ENCODE assay signal across 29 cellular contexts in the genomic region with DNA sequence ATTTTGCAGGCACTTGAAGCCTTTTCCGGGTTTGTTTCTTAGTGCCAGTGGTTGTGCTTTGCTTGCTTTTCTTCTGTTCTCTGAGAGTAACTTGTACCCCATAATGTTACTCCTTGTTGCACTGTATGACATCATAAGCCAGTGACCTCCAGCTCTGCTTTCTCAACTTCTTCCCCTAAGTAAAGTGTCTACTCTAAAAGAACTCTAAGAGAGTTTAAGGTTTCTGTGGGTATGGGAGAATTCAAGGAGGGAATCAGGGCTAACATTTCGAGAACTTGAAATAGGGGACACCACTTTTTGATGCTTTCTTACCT.
DNase-seq lines count a peak whose midpoint lies in the region; TF ChIP-seq lines count a peak whose summit lies in the region.
"Had no signal": no experiment of that assay in that cellular context is flagged by ENCODE, and none has a peak within 500 bp of the region (broad histone marks: within the 10 kb centered on the region; RNA-seq: fewer than 3 reads in every experiment).

No MANE protein-coding gene starts in this region.

- H3K4me1 ChIP-seq in esophagus squamous epithelium (peaks cover 5 to 38% (median 18%) of the 10 kb centered on the region in 3 donors), mucosa of rectum (ENCODE audit: control insufficient read depth in 2 of 2, insufficient read depth in 2 of 2, low read length in 2 of 2) (peaks cover 2 to 7% of the 10 kb centered on the region in 2 donors), SJCRH30 (no peaks in the 10 kb centered on the region)
- H3K4me1 ChIP-seq: SJSA1, thyroid gland had no signal

- intact Hi-C loops in esophagus squamous epithelium (cut with DNase I) = no loop called here

- TF ChIP-seq CTCF in VCaP (conservative IDR thresholded peaks at IDR 0.05) (no peak), esophagus squamous epithelium (IDR thresholded peaks at IDR 0.05) (no peak)

- no peak for TF ChIP-seq POLR2A in esophagus squamous epithelium (IDR thresholded peaks at IDR 0.05)

- no peak overlapping the region for H3K9ac ChIP-seq in mucosa of rectum (ENCODE audit: low read depth in 1 of 2, low read length in 2 of 2)
- H3K9ac ChIP-seq: parathyroid adenoma had no signal

- H3K9me3 ChIP-seq in esophagus squamous epithelium (no peaks in the 10 kb centered on the region), mucosa of rectum (ENCODE audit: control insufficient read depth in 2 of 2, low read length in 2 of 2) (no peaks in the 10 kb centered on the region), SJCRH30 (replicated peaks) (no peaks in the 10 kb centered on the region)
- H3K9me3 ChIP-seq: SJSA1, thyroid gland had no signal

- WGBS in esophagus squamous epithelium, 2 donors = 57 to 64% methylated on average over 2 of the region's 2 CpGs

- H3K36me3 ChIP-seq in esophagus squamous epithelium (peaks cover 0 to 28% (median 4%) of the 10 kb centered on the region in 3 donors), mucosa of rectum (ENCODE audit: control insufficient read depth in 2 of 2, insufficient read depth in 2 of 2, low read length in 2 of 2) (peaks cover 0 to 10% of the 10 kb centered on the region in 2 donors), SJCRH30 (no peaks in the 10 kb centered on the region)

- no peaks in the 10 kb centered on the region for H3K27me3 ChIP-seq in esophagus squamous epithelium
- H3K27me3 ChIP-seq in mucosa of rectum (ENCODE audit: control insufficient read depth in 2 of 2, insufficient read depth in 2 of 2, low read length in 2 of 2) = no peaks in the 10 kb centered on the region
- H3K27me3 ChIP-seq in SJCRH30 = no peaks in the 10 kb centered on the region
- H3K27me3 ChIP-seq: dorsolateral prefrontal cortex, SJSA1, thyroid gland had no signal

- DNase-seq in ELF-1 (ENCODE audit: low read depth, low spot score) (peak; percentile 5), esophagus squamous epithelium (lab: John Stamatoyannopoulos, UW) (no peak), inferior parietal cortex (ENCODE audit: extremely low spot score) (no peak), SJCRH30 (no peak), NCI-H128 (lab: John Stamatoyannopoulos, UW; ENCODE audit: unreplicated experiment) (no peak), AML-193 (lab: John Stamatoyannopoulos, UW) (no peak)
- DNase-seq: ACHN; activated CD4-positive, alpha-beta T cell treated with anti-CD3 and anti-CD28 coated beads, Interleukin-2, amount 50 U/mL, for 1 hour; activated naive CD4-positive, alpha-beta T cell; activated naive CD8-positive, alpha-beta T cell treated with anti-CD3 and anti-CD28 coated beads, Interleukin-2, amount 50 U/mL, for 24 hours; activated T-cell treated with anti-CD3 and anti-CD28 coated beads, Interleukin-2, amount 50 U/mL, for 4 hours; CD8-positive, alpha-beta memory T cell; cerebellar nuclear complex; dorsolateral prefrontal cortex; H7; hypothalamus; mesendoderm; NCI-H1694; NCI-H2171; NCI-H82; retina; RPMI8226; stimulated activated naive CD8-positive, alpha-beta T cell treated with anti-CD3 and anti-CD28 coated beads, Interleukin-15, amount 100 ng/mL, for 72 hours; T1000 had no signal

- peak overlapping the region; percentile 14; the same call in 1 of the 2 replicates for H3K27ac ChIP-seq in VCaP
- peak overlapping the region; percentile 44 to 75 (median 70) for H3K27ac ChIP-seq in esophagus squamous epithelium
- peak overlapping the region; percentile 17 to 67 for H3K27ac ChIP-seq in mucosa of rectum (ENCODE audit: low read depth in 2 of 2, low read length in 2 of 2)
- H3K27ac ChIP-seq in SJCRH30 = no peak overlapping the region
- H3K27ac ChIP-seq: dorsolateral prefrontal cortex, parathyroid adenoma, SJSA1 had no signal

- H3K4me3 ChIP-seq in esophagus squamous epithelium (no peak overlapping the region), mucosa of rectum (ENCODE audit: low read length in 2 of 2) (no peak overlapping the region), SJCRH30 (no peak overlapping the region)
- H3K4me3 ChIP-seq: dorsolateral prefrontal cortex, SJSA1, thyroid gland had no signal
